Comparison of ENCODE assay signal across 14 cellular contexts in the genomic region with DNA sequence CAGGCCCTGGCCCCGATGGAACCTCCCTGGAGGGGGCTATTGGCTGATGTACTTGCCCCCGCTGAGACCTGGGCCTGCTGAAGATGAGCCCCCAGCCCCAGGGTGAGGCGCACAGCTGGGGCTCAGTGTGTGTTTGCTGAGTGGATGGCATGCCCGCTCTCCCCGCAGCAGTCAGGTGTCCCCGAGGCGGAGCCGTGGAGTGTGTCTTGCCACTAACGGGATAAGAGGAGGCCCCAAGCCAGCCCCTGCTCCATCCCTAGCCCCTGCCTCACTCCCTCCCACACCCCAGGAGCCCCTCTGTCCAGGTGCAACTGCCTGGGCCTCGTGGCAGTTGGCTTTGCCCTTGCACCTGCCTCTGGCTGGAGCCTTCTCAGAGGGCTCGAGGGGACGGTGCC.
DNase-seq lines count a peak whose midpoint lies in the region; ATAC-seq and TF ChIP-seq lines count a peak whose summit lies in the region.
"Had no signal": no experiment of that assay in that cellular context is flagged by ENCODE, and none has a peak within 500 bp of the region (broad histone marks: within the 10 kb centered on the region; RNA-seq: fewer than 3 reads in every experiment).

No MANE protein-coding gene starts in this region.

- TF ChIP-seq POLR2A in stomach (IDR thresholded peaks at IDR 0.05): no peak

- no peak overlapping the region for H3K4me3 Mint-ChIP-seq in activated naive CD8-positive, alpha-beta T cell treated with anti-CD3 and anti-CD28 coated beads, Interleukin-2, amount 10 ng/mL, durations not matched to agents 7 days and 5 days
- no peak overlapping the region for H3K4me3 Mint-ChIP-seq in memory B cell

- no peak overlapping the region for H3K4me3 ChIP-seq in H7 (ENCODE audit: insufficient read depth, low read depth, low read length)
- no peak overlapping the region for H3K4me3 ChIP-seq in stomach

- H3K27me3 ChIP-seq in H7 (ENCODE audit: control insufficient read depth, insufficient read depth, low read length) (no peaks in the 10 kb centered on the region), stomach (no peaks in the 10 kb centered on the region)

- no peaks in the 10 kb centered on the region for H3K36me3 ChIP-seq in H7 (replicated peaks; ENCODE audit: control insufficient read depth, insufficient read depth, low read length)
- H3K36me3 ChIP-seq in stomach: no peaks in the 10 kb centered on the region

- intact Hi-C loops in stomach (cut with DNase I; ENCODE audit: low total_unique reads): loop anchor here (5.0 kb wide), 1 partner anchor 1302 kb away; no protein-coding TSS in a partner anchor

- peak; percentile 5 for ATAC-seq in activated naive CD8-positive, alpha-beta T cell treated with anti-CD3 and anti-CD28 coated beads, Interleukin-2, amount 10 ng/mL, durations not matched to agents 7 days and 5 days (ENCODE audit: low read depth)
- ATAC-seq in memory B cell (ENCODE audit: low read depth) (no peak), HG02610 (IDR thresholded peaks at IDR 0.05; ENCODE audit: unreplicated experiment) (no peak)

- POLR2A ChIA-PET in activated naive CD8-positive, alpha-beta T cell treated with anti-CD3 and anti-CD28 coated beads, Interleukin-2, amount 10 ng/mL, durations not matched to agents 7 days and 5 days (lab: Charles Lee): interaction anchor here (2.3 kb wide), 1 partner anchor 19 kb away, joined by 9 read pairs; no protein-coding TSS in a partner anchor

- TF ChIP-seq CTCF in stomach (IDR thresholded peaks at IDR 0.05): no peak

- peaks cover 13 to 25% (median 24%) of the 10 kb centered on the region in 4 donors for H3K4me1 ChIP-seq in stomach
- H3K4me1 ChIP-seq: Caco-2 had no signal

- H3K9me3 ChIP-seq in stomach: no peaks in the 10 kb centered on the region
- H3K9me3 ChIP-seq: Caco-2 had no signal

- H3K27ac Mint-ChIP-seq in activated naive CD8-positive, alpha-beta T cell treated with anti-CD3 and anti-CD28 coated beads, Interleukin-2, amount 10 ng/mL, durations not matched to agents 7 days and 5 days: peak overlapping the region; percentile 88
- peak overlapping the region; percentile 68 for H3K27ac Mint-ChIP-seq in memory B cell

- DNase-seq in H7: peak; percentile 59
- no peak for DNase-seq in activated naive CD8-positive, alpha-beta T cell treated with anti-CD3 and anti-CD28 coated beads, Interleukin-2, amount 10 ng/mL, durations not matched to agents 7 days and 5 days
- DNase-seq in memory B cell (ENCODE audit: low spot score in 2 of 2): no peak
- DNase-seq in stomach: no peak
- no peak for DNase-seq in NCI-H187 (lab: John Stamatoyannopoulos, UW)
- DNase-seq in NCI-H524 (lab: John Stamatoyannopoulos, UW): no peak
- no peak for DNase-seq in DMS153 (lab: John Stamatoyannopoulos, UW)
- DNase-seq: Caco-2, erythroblast, KG1, NCI-H69, RPMI8226, T1000 had no signal

- H3K4me1 Mint-ChIP-seq in activated naive CD8-positive, alpha-beta T cell treated with anti-CD3 and anti-CD28 coated beads, Interleukin-2, amount 10 ng/mL, durations not matched to agents 7 days and 5 days: peaks cover 2% of the 10 kb centered on the region
- peaks cover 8% of the 10 kb centered on the region for H3K4me1 Mint-ChIP-seq in memory B cell

- TF ChIP-seq EP300 in stomach (IDR thresholded peaks at IDR 0.05): no peak

- no peaks in the 10 kb centered on the region for H3K36me3 Mint-ChIP-seq in activated naive CD8-positive, alpha-beta T cell treated with anti-CD3 and anti-CD28 coated beads, Interleukin-2, amount 10 ng/mL, durations not matched to agents 7 days and 5 days
- no peaks in the 10 kb centered on the region for H3K36me3 Mint-ChIP-seq in memory B cell

- WGBS in stomach, 5 donors: 59 to 75% (median 69%) methylated on average over 6 to 12 of the region's 12 CpGs

- H3K9me3 Mint-ChIP-seq in activated naive CD8-positive, alpha-beta T cell treated with anti-CD3 and anti-CD28 coated beads, Interleukin-2, amount 10 ng/mL, durations not matched to agents 7 days and 5 days: no peaks in the 10 kb centered on the region
- no peaks in the 10 kb centered on the region for H3K9me3 Mint-ChIP-seq in memory B cell

- H3K27me3 Mint-ChIP-seq in activated naive CD8-positive, alpha-beta T cell treated with anti-CD3 and anti-CD28 coated beads, Interleukin-2, amount 10 ng/mL, durations not matched to agents 7 days and 5 days: no peaks in the 10 kb centered on the region
- no peaks in the 10 kb centered on the region for H3K27me3 Mint-ChIP-seq in memory B cell

- peak overlapping the region in 4 of 5 donors; percentile 25 to 74 (median 56) for H3K27ac ChIP-seq in stomach
